In genomic region chr4:140861359-140862181, GRCh38 we compare ENCODE assay signal across 8 cellular contexts.
A peak's percentile ranks its signal among the peaks of the same experiment; 100 is the strongest.
DNase-seq lines count a peak whose midpoint lies in the region; ATAC-seq, FAIRE-seq and TF ChIP-seq lines count a peak whose summit lies in the region.

No MANE protein-coding gene starts in this region.

- H3K27me3 ChIP-seq in naive thymus-derived CD4-positive, alpha-beta T cell (ENCODE audit: control insufficient read depth in 2 of 2, insufficient read depth in 2 of 2, low read length in 2 of 2) = no peaks in the 10 kb centered on the region
- no peaks in the 10 kb centered on the region for H3K27me3 ChIP-seq in upper lobe of right lung

- TF ChIP-seq POLR2A in GM12891 (IDR thresholded peaks at IDR 0.05; ENCODE audit: low read depth, low read length) = no peak

- no peak overlapping the region for H3K27ac Mint-ChIP-seq in naive thymus-derived CD4-positive, alpha-beta T cell

- no peaks in the 10 kb centered on the region for H3K4me1 ChIP-seq in naive thymus-derived CD4-positive, alpha-beta T cell (ENCODE audit: control insufficient read depth in 2 of 2, insufficient read depth in 2 of 2, low read length in 2 of 2)
- H3K4me1 ChIP-seq in upper lobe of right lung = no peaks in the 10 kb centered on the region

- no peaks in the 10 kb centered on the region for H3K9me3 ChIP-seq in naive thymus-derived CD4-positive, alpha-beta T cell (ENCODE audit: control insufficient read depth in 2 of 3, low read length in 3 of 3)
- no peaks in the 10 kb centered on the region for H3K9me3 ChIP-seq in upper lobe of right lung

- no peaks in the 10 kb centered on the region for H3K9me3 Mint-ChIP-seq in naive thymus-derived CD4-positive, alpha-beta T cell

- CTCF ChIA-PET in naive thymus-derived CD4-positive, alpha-beta T cell (lab: Charles Lee) = interaction anchor here (0.6 kb wide), 1 partner anchor 1349 kb away, joined by 3 read pairs; no protein-coding TSS in a partner anchor

- peaks cover 0 to 14% (median 5%) of the 10 kb centered on the region in 7 donors for H3K4me1 Mint-ChIP-seq in naive thymus-derived CD4-positive, alpha-beta T cell

- H3K27ac ChIP-seq in naive thymus-derived CD4-positive, alpha-beta T cell (ENCODE audit: low read depth, low read length) = no peak overlapping the region
- H3K27ac ChIP-seq in upper lobe of right lung = no peak overlapping the region

- no peaks in the 10 kb centered on the region for H3K36me3 Mint-ChIP-seq in naive thymus-derived CD4-positive, alpha-beta T cell

- ATAC-seq in HG03175 (IDR thresholded peaks at IDR 0.05; ENCODE audit: unreplicated experiment) (peak; percentile 73), upper lobe of right lung (peak; percentile 89)
- ATAC-seq in naive thymus-derived CD4-positive, alpha-beta T cell = peak; percentile 66

- H3K36me3 ChIP-seq in naive thymus-derived CD4-positive, alpha-beta T cell (ENCODE audit: control insufficient read depth in 2 of 3, insufficient read depth in 3 of 3, low read length in 3 of 3) = no peaks in the 10 kb centered on the region
- no peaks in the 10 kb centered on the region for H3K36me3 ChIP-seq in upper lobe of right lung

- FAIRE-seq in GM12891 (lab: Jason Lieb, UNC) = peak; percentile 96

- POLR2A ChIA-PET in naive thymus-derived CD4-positive, alpha-beta T cell (lab: Charles Lee) = no interaction called here

- no peak overlapping the region for H3K4me3 ChIP-seq in AG09309 (ENCODE audit: control insufficient read depth, low read depth, low read length)
- no peak overlapping the region for H3K4me3 ChIP-seq in naive thymus-derived CD4-positive, alpha-beta T cell (ENCODE audit: low read length)
- H3K4me3 ChIP-seq in upper lobe of right lung = no peak overlapping the region

- H3K4me3 Mint-ChIP-seq in naive thymus-derived CD4-positive, alpha-beta T cell = no peak overlapping the region

- peaks cover 18 to 28% (median 23%) of the 10 kb centered on the region in 5 donors for H3K27me3 Mint-ChIP-seq in naive thymus-derived CD4-positive, alpha-beta T cell

- DNase-seq in AG09309 (ENCODE audit: low read depth) (peak; percentile 82), GM12891 (ENCODE audit: insufficient read length, low spot score) (peak; percentile 17), NCI-H446 (lab: John Stamatoyannopoulos, UW) (peak; percentile 34 to 87), fibroblast of gingiva (ENCODE audit: low read depth) (peak; percentile 84), upper lobe of right lung (no peak)
- peak; percentile 34 to 56 for DNase-seq in activated CD4-positive, alpha-beta T cell treated with anti-CD3 and anti-CD28 coated beads, Interleukin-2, amount 50 U/mL, for 48 hours
- peak in 6 of 9 donors; percentile 4 to 49 (median 36) for DNase-seq in naive thymus-derived CD4-positive, alpha-beta T cell

- TF ChIP-seq CTCF in AG09309 (IDR thresholded peaks at IDR 0.05; ENCODE audit: control insufficient read depth, insufficient read depth, low read depth, low read length, missing control alignments) = peak; percentile 76
- peak; percentile 77 for TF ChIP-seq CTCF in upper lobe of right lung (IDR thresholded peaks at IDR 0.05)

- intact Hi-C loops in naive thymus-derived CD4-positive, alpha-beta T cell (cut with micrococcal nuclease) = loop anchor here (1.0 to 5.0 kb wide), 5 partner anchors 23 to 1985 kb away; partner anchors contain the start of genes RNF150 (in 2 of the 2) and INPP4B (in 1 of the 2)
- intact Hi-C loops in upper lobe of right lung (cut with DNase I) = loop anchor here (5.0 kb wide), 1 partner anchor 271 kb away; the partner anchor contains the start of gene RNF150

TF ChIP-seq in GM12891, 5 proteins besides CTCF, POLR2A, EP300 and RAD21:
- TF ChIP-seq TAF1 (IDR thresholded peaks at IDR 0.05; ENCODE audit: low read depth, low read length) (no peak), SPI1 (IDR thresholded peaks at IDR 0.05; ENCODE audit: low read depth, low read length) (no peak), PAX5 (IDR thresholded peaks at IDR 0.05; ENCODE audit: insufficient read depth, low read length, severe bottlenecking) (no peak), POLR2AphosphoS5 (IDR thresholded peaks at IDR 0.05; ENCODE audit: low read depth, low read length) (no peak), POU2F2 (IDR thresholded peaks at IDR 0.05; ENCODE audit: low read depth, low read length) (no peak)
TF ChIP-seq in GM12891: peak in this region for 0.
